In genomic region chr5:139301766-139302499, GRCh38 we compare ENCODE assay signal across 12 cellular contexts. TPM values are rescaled to one million over a fixed set of nuclear protein-coding genes. Genes with fewer than 3 reads are reported as not detected.
DNase-seq lines count a peak whose midpoint lies in the region; ATAC-seq and TF ChIP-seq lines count a peak whose summit lies in the region.
"Had no signal": no experiment of that assay in that cellular context is flagged by ENCODE, and none has a peak within 500 bp of the region (broad histone marks: within the 10 kb centered on the region; RNA-seq: fewer than 3 reads in every experiment).

No MANE protein-coding gene starts in this region.

- intact Hi-C loops in activated CD4-positive, alpha-beta T cell treated with anti-CD3 and anti-CD28 coated beads for 36 hours (cut with DNase I, micrococcal nuclease) = no loop called here

- H3K27me3 Mint-ChIP-seq in activated CD4-positive, alpha-beta T cell treated with anti-CD3 and anti-CD28 coated beads for 36 hours = no peaks in the 10 kb centered on the region
- no peaks in the 10 kb centered on the region for H3K27me3 Mint-ChIP-seq in endodermal cell (ENCODE audit: insufficient read depth)

- no peak overlapping the region for H3K4me3 ChIP-seq in endodermal cell (ENCODE audit: low read length)
- H3K4me3 ChIP-seq in retinal pigment epithelial cell (ENCODE audit: low read length) = no peak overlapping the region
- H3K4me3 ChIP-seq: skin epidermis, tibial artery had no signal

- H3K36me3 ChIP-seq in endodermal cell (ENCODE audit: control insufficient read depth, insufficient read depth, low read length) = peaks cover 20% of the 10 kb centered on the region
- H3K36me3 ChIP-seq: tibial artery had no signal

- peaks cover 3% of the 10 kb centered on the region for H3K4me1 ChIP-seq in endodermal cell (ENCODE audit: control insufficient read depth, insufficient read depth, low read length)

- CTCF ChIA-PET in activated CD4-positive, alpha-beta T cell treated with anti-CD3 and anti-CD28 coated beads for 36 hours (lab: Charles Lee) = no interaction called here

- in situ Hi-C loops in SK-MEL-5 (cut with HindIII; ENCODE audit: low pct_unique_long_range_greater_than_20kb, low sequenced_read_pairs) = no loop called here

- peak overlapping the region; percentile 76 for H3K27ac Mint-ChIP-seq in activated CD4-positive, alpha-beta T cell treated with anti-CD3 and anti-CD28 coated beads for 36 hours
- peak overlapping the region; percentile 18 for H3K27ac Mint-ChIP-seq in endodermal cell

- peak overlapping the region; percentile 17 for H3K4me3 Mint-ChIP-seq in activated CD4-positive, alpha-beta T cell treated with anti-CD3 and anti-CD28 coated beads for 36 hours
- H3K4me3 Mint-ChIP-seq in endodermal cell = no peak overlapping the region

- ATAC-seq in activated CD4-positive, alpha-beta T cell treated with anti-CD3 and anti-CD28 coated beads for 36 hours = no peak
- ATAC-seq in HG03342 (IDR thresholded peaks at IDR 0.05; ENCODE audit: unreplicated experiment) = no peak
- no peak for ATAC-seq in GM21381 (IDR thresholded peaks at IDR 0.05; ENCODE audit: unreplicated experiment)

- no peak overlapping the region for H3K9ac ChIP-seq in endodermal cell (ENCODE audit: extremely low read depth, low read length, poor library complexity, severe bottlenecking)

- no peaks in the 10 kb centered on the region for H3K27me3 ChIP-seq in endodermal cell (ENCODE audit: control insufficient read depth, insufficient read depth, low read length, poor library complexity, severe bottlenecking)
- H3K27me3 ChIP-seq: tibial artery had no signal

- 91 to 92% methylated on average over 7 of the region's 7 CpGs for WGBS in endodermal cell (ENCODE audit: insufficient coverage in 1 of 2, insufficient read length in 1 of 2), 2 experiments

- H3K36me3 Mint-ChIP-seq in activated CD4-positive, alpha-beta T cell treated with anti-CD3 and anti-CD28 coated beads for 36 hours (ENCODE audit: low read depth) = peaks cover 20% of the 10 kb centered on the region
- H3K36me3 Mint-ChIP-seq in endodermal cell (ENCODE audit: low read depth) = peaks cover 11% of the 10 kb centered on the region

- TF ChIP-seq CTCF in endodermal cell (conservative IDR thresholded peaks at IDR 0.05) (no peak), retinal pigment epithelial cell (conservative IDR thresholded peaks at IDR 0.05; ENCODE audit: low read depth, low read length) (no peak)

- DNase-seq in activated CD4-positive, alpha-beta T cell treated with anti-CD3 and anti-CD28 coated beads for 36 hours = no peak
- no peak for DNase-seq in activated CD4-positive, alpha-beta T cell treated with anti-CD3 and anti-CD28 coated beads for 1 hour
- peak; percentile 15 for DNase-seq in SK-MEL-5 (ENCODE audit: low read depth, low spot score)
- peak; percentile 11 for DNase-seq in endodermal cell
- peak; percentile 76 for DNase-seq in retinal pigment epithelial cell (ENCODE audit: low read depth)
- DNase-seq in SHP77 (lab: John Stamatoyannopoulos, UW) = no peak
- DNase-seq: DMS53, NCI-H1930, tibial artery had no signal

- no peaks in the 10 kb centered on the region for H3K9me3 Mint-ChIP-seq in activated CD4-positive, alpha-beta T cell treated with anti-CD3 and anti-CD28 coated beads for 36 hours (ENCODE audit: low read depth)
- H3K9me3 Mint-ChIP-seq in endodermal cell = no peaks in the 10 kb centered on the region

- POLR2A ChIA-PET in activated CD4-positive, alpha-beta T cell treated with anti-CD3 and anti-CD28 coated beads for 36 hours (lab: Charles Lee) = no interaction called here

- peaks cover 94% of the 10 kb centered on the region for H3K4me1 Mint-ChIP-seq in activated CD4-positive, alpha-beta T cell treated with anti-CD3 and anti-CD28 coated beads for 36 hours
- H3K4me1 Mint-ChIP-seq in endodermal cell = peaks cover 52% of the 10 kb centered on the region

- H3K27ac ChIP-seq in endodermal cell (ENCODE audit: low read depth, low read length) = no peak overlapping the region
- H3K27ac ChIP-seq: skin epidermis, tibial artery had no signal

- H3K9me3 ChIP-seq in endodermal cell (ENCODE audit: control insufficient read depth, low read length) = no peaks in the 10 kb centered on the region
- H3K9me3 ChIP-seq: tibial artery had no signal

RNA-seq across cellular contexts. Expression of gene MATR3, which starts 8.4 kb away (rescaled TPM):
- 100 to 1,000 TPM; 113 to 133 TPM for total RNA-seq in activated CD4-positive, alpha-beta T cell treated with anti-CD3 and anti-CD28 coated beads for 36 hours
- total RNA-seq in SK-MEL-5 (2014; rRNA removed; shearing (Covaris generic)) = 282 and 295 TPM in 2 replicates
- 108 and 156 TPM in 2 replicates for polyA plus RNA-seq in SK-MEL-5 (2015; cell fraction: cytosol; rRNA removed)
- 305 and 401 TPM in 2 replicates for polyA plus RNA-seq in SK-MEL-5 (2015; cell fraction: nucleus; rRNA removed)
- 100 to 1,000 TPM; 250 to 279 TPM for total RNA-seq in endodermal cell
- polyA plus RNA-seq in endodermal cell (2013, experiment 1 of 2) = 439 TPM
- 415 TPM for polyA plus RNA-seq in endodermal cell (2013, experiment 2 of 2)

RNA-seq across cellular contexts. Expression of gene PAIP2, which starts 39.7 kb away (rescaled TPM):
- total RNA-seq in activated CD4-positive, alpha-beta T cell treated with anti-CD3 and anti-CD28 coated beads for 36 hours = 100 to 1,000 TPM; 101 to 126 TPM
- 84.1 and 98.7 TPM in 2 replicates for total RNA-seq in SK-MEL-5 (2014; rRNA removed; shearing (Covaris generic))
- polyA plus RNA-seq in SK-MEL-5 (2015; cell fraction: cytosol; rRNA removed) = 97.5 and 110 TPM in 2 replicates
- 11.9 and 27.7 TPM in 2 replicates for polyA plus RNA-seq in SK-MEL-5 (2015; cell fraction: nucleus; rRNA removed)
- 100 to 1,000 TPM; 128 to 142 TPM for total RNA-seq in endodermal cell
- polyA plus RNA-seq in endodermal cell (2013, experiment 1 of 2) = 193 TPM
- polyA plus RNA-seq in endodermal cell (2013, experiment 2 of 2) = 186 TPM

Comparison
In these comparisons a context has a peak if more than half of its experiments do, and no peak if none do; other contexts are left out.
1. DNase-seq: peak in SK-MEL-5 (single experiment), endodermal cell (single experiment) and retinal pigment epithelial cell (single experiment); none in activated CD4-positive, alpha-beta T cell treated with anti-CD3 and anti-CD28 coated beads for 36 hours (single experiment), activated CD4-positive, alpha-beta T cell treated with anti-CD3 and anti-CD28 coated beads for 1 hour (single experiment) and SHP77 (0 of 2).